In genomic region chr7:2569421-2569820, GRCh38 we compare ENCODE assay signal across 27 cellular contexts.
"Had no signal": no experiment of that assay in that cellular context is flagged by ENCODE, and none has a peak within 500 bp of the region (broad histone marks: within the 10 kb centered on the region; RNA-seq: fewer than 3 reads in every experiment).

No MANE protein-coding gene starts in this region.

- H3K27ac ChIP-seq: ascending aorta, brain microvascular endothelial cell, coronary artery, foreskin keratinocyte, gastrocnemius medialis had no signal

- H3K4me3 ChIP-seq: ascending aorta, coronary artery, dorsolateral prefrontal cortex, gastrocnemius medialis had no signal

- H3K9me3 ChIP-seq: ascending aorta, gastrocnemius medialis had no signal

- H3K4me1 ChIP-seq: ascending aorta had no signal

- H3K27me3 ChIP-seq: ascending aorta, brain microvascular endothelial cell, dorsolateral prefrontal cortex, foreskin keratinocyte, gastrocnemius medialis had no signal

- FAIRE-seq: bronchial epithelial cell had no signal

- ATAC-seq: activated naive CD4-positive, alpha-beta T cell treated with anti-CD3 and anti-CD28 coated beads, Interleukin-2, amount 50 U/mL, for 72 hours; activated T-cell treated with anti-CD3 and anti-CD28 coated beads, Interleukin-2, amount 50 U/mL, for 72 hours; esophagus mucosa; foreskin keratinocyte; gastrocnemius medialis; T-helper 17 cell had no signal

- DNase-seq: activated CD4-positive, alpha-beta memory T cell treated with anti-CD3 and anti-CD28 coated beads, Interleukin-2, amount 10 ng/mL, durations not matched to agents 7 days and 5 days; activated CD4-positive, alpha-beta T cell treated with anti-CD3 and anti-CD28 coated beads for 1 hour; activated CD4-positive, alpha-beta T cell treated with anti-CD3 and anti-CD28 coated beads for 4 hours; activated CD4-positive, alpha-beta T cell treated with anti-CD3 and anti-CD28 coated beads, Interleukin-2, amount 10 ng/mL, durations not matched to agents 7 days and 5 days; activated CD4-positive, alpha-beta T cell treated with anti-CD3 and anti-CD28 coated beads, Interleukin-2, amount 50 U/mL, for 4 hours; activated CD8-positive, alpha-beta memory T cell treated with anti-CD3 and anti-CD28 coated beads, Interleukin-2, amount 50 U/mL, for 48 hours; activated gamma-delta T cell; activated naive CD4-positive, alpha-beta T cell; activated naive CD4-positive, alpha-beta T cell treated with anti-CD3 and anti-CD28 coated beads, Interleukin-2, amount 10 ng/mL, durations not matched to agents 7 days and 5 days; activated naive CD8-positive, alpha-beta T cell treated with anti-CD3 and anti-CD28 coated beads, Interleukin-2, amount 10 ng/mL, durations not matched to agents 7 days and 5 days; activated T-cell treated with anti-CD3 and anti-CD28 coated beads for 4 hours; activated T-cell treated with anti-CD3 and anti-CD28 coated beads, Interleukin-2, amount 50 U/mL, for 24 hours; activated T-cell treated with anti-CD3 and anti-CD28 coated beads, Interleukin-2, amount 50 U/mL, for 72 hours; brain microvascular endothelial cell; dorsolateral prefrontal cortex; effector memory CD4-positive, alpha-beta T cell; endodermal cell; foreskin keratinocyte; gastrocnemius medialis; T-helper 1 cell; T-helper 17 cell; T1000 had no signal
